Comparison of ENCODE assay signal across 21 cellular contexts in the genomic region with DNA sequence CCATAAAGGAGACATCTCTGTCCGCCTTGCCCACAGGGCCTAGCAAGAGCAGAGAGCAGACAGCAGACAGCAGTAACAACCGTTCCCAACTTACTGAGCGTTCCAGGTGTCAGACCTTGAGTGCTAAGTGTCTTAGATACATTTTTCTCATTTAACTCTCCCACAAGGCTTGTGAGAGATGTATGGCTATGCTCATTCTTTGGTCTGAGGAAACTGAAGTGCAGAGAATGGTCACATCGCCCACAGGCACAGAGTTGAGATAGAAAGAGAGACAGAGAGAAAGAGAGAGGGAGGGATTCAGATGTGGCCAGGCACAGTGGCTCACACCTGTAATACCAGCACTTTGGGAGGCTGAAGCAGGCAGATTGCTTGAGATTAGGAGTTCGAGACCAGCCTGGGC. TPM values are rescaled to one million over a fixed set of nuclear protein-coding genes. Genes with fewer than 3 reads are reported as not detected.
"Had no signal": no experiment of that assay in that cellular context is flagged by ENCODE, and none has a peak within 500 bp of the region (broad histone marks: within the 10 kb centered on the region; RNA-seq: fewer than 3 reads in every experiment).

No MANE protein-coding gene starts in this region.

- DNase-seq: IMR-90, Karpas-422, KG1, MG63, NCI-H1092, NCI-H1105 treated with DMSO at 0.1 percent for 48 hours, NCI-H1417 treated with DMSO at 0.1 percent for 48 hours, NCI-H146, NCI-H1694 treated with DMSO at 0.1 percent for 48 hours, NCI-H1930, NCI-H2081, NCI-H2107, NCI-H2227 treated with DMSO at 0.1 percent for 48 hours, NCI-H524, NCI-H69, NCI-H774, RPMI8226, SHP77, SK-N-SH had no signal

RNA-seq across cellular contexts. Expression of gene MEIOSIN, which starts 14.3 kb away (rescaled TPM):
- total RNA-seq: HT-29, IMR-90, NCI-H460 had no signal
